Comparison of ENCODE assay signal across 1 cellular context in genomic region chr2:25829828-25830227, GRCh38.
TF ChIP-seq lines count a peak whose summit lies in the region.

No MANE protein-coding gene starts in this region.

TF ChIP-seq in liver, 16 proteins besides CTCF, POLR2A, EP300 and RAD21 (continued from another document):
- TF ChIP-seq MAX (IDR thresholded peaks at IDR 0.05) (peak; percentile 7), EGR1 (IDR thresholded peaks at IDR 0.05; ENCODE audit: low read depth in 2 of 2) (no peak), ATF3 (IDR thresholded peaks at IDR 0.05) (no peak), ZBTB33 (IDR thresholded peaks at IDR 0.05) (no peak), RXRA (IDR thresholded peaks at IDR 0.05) (peak; percentile 13 to 34)
